ENCODE assay signal across 14 cellular contexts in the genomic region with DNA sequence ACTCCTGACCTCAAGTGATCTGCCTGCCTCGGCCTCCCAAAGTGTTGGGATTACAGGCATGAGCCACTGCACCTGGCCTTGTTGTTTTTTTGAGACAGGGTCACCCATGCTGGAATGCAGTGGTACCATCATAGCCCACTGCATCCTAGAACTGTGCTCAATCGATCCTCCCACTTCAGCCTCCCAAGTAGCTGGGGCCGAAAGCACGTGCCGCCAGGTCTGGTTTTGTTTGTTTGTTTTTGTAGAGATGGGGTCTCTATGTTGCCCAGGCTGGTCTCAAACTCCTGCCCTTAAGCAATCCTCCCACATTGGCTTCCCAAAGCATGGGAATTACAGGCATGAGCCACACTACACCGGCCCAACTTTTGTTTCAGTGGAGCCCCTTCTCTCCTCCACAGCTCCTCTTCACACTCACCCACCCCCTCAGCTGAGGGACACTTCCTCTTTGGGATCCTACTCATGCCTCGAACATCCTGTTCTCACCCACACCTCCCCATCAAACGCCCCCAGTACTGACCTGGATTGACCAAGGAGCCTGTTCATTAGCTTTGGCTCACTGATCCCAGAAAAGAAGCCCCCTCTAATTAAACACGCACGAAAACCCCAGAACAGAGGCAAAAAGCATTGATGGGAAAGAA. TPM values are rescaled to one million over a fixed set of nuclear protein-coding genes. Genes with fewer than 3 reads are reported as not detected.
DNase-seq lines count a peak whose midpoint lies in the region; ATAC-seq, FAIRE-seq and TF ChIP-seq lines count a peak whose summit lies in the region.
"Had no signal": no experiment of that assay in that cellular context is flagged by ENCODE, and none has a peak within 500 bp of the region (broad histone marks: within the 10 kb centered on the region; RNA-seq: fewer than 3 reads in every experiment).

No MANE protein-coding gene starts in this region.

- peaks cover 56% of the 10 kb centered on the region in 2 donors for H3K4me1 Mint-ChIP-seq in immature natural killer cell

- no peaks in the 10 kb centered on the region for H3K36me3 ChIP-seq in SU-DHL-6 (ENCODE audit: low read length)
- H3K36me3 ChIP-seq: upper lobe of right lung had no signal

- no peak overlapping the region for H3K4me3 ChIP-seq in SU-DHL-6 (ENCODE audit: insufficient read depth, low read length, poor library complexity, severe bottlenecking)
- H3K4me3 ChIP-seq: upper lobe of right lung had no signal

- peaks cover 37% of the 10 kb centered on the region for H3F3A ChIP-seq in SU-DHL-6 (ENCODE audit: insufficient read depth)

- peak overlapping the region; percentile 12 for H3K27ac ChIP-seq in SU-DHL-6 (ENCODE audit: low read depth, low read length)
- H3K27ac ChIP-seq: upper lobe of right lung had no signal

- H3K9me3 ChIP-seq in SU-DHL-6 (ENCODE audit: insufficient read depth, low read length) = no peaks in the 10 kb centered on the region
- H3K9me3 ChIP-seq: upper lobe of right lung had no signal

- FAIRE-seq in GM18507 (lab: Jason Lieb, UNC) = peak; percentile 84
- FAIRE-seq: keratinocyte had no signal

- no peaks in the 10 kb centered on the region for H3K9me3 Mint-ChIP-seq in immature natural killer cell

- no peak for ATAC-seq in HG03139 (IDR thresholded peaks at IDR 0.05; ENCODE audit: unreplicated experiment)
- ATAC-seq: Right ventricle myocardium inferior, upper lobe of right lung had no signal

- H3K27me3 Mint-ChIP-seq in immature natural killer cell (ENCODE audit: low read depth in 3 of 3) = peaks cover 5 to 14% (median 8%) of the 10 kb centered on the region in 3 donors

- no peaks in the 10 kb centered on the region for H3K36me3 Mint-ChIP-seq in immature natural killer cell

- TF ChIP-seq CTCF in SU-DHL-6 (IDR thresholded peaks at IDR 0.05; ENCODE audit: insufficient read depth, low read length, poor library complexity, severe bottlenecking) = no peak
- TF ChIP-seq CTCF in GM20000 (IDR thresholded peaks at IDR 0.05; ENCODE audit: extremely low read depth, missing control alignments) = no peak

- DNase-seq in Ammon's horn (ENCODE audit: low spot score) = peak; percentile 21
- no peak for DNase-seq in GM18507 (ENCODE audit: extremely low spot score, insufficient read length, low read depth)
- DNase-seq in immature natural killer cell = no peak
- no peak for DNase-seq in NCI-H226
- DNase-seq in GM20000 (ENCODE audit: low spot score) = no peak
- DNase-seq in NCI-H2107 treated with DMSO at 0.1 percent for 48 hours (lab: John Stamatoyannopoulos, UW; ENCODE audit: unreplicated experiment) = no peak
- DNase-seq: activated CD4-positive, CD25-positive, alpha-beta regulatory T cell treated with anti-CD3 and anti-CD28 coated beads, Interleukin-2, amount 50 U/mL, for 72 hours; foreskin fibroblast; NCI-H345; upper lobe of right lung had no signal

- no peaks in the 10 kb centered on the region for H3K9me2 ChIP-seq in SU-DHL-6 (replicated peaks; ENCODE audit: insufficient read depth, low read length)

- H3K27ac Mint-ChIP-seq in immature natural killer cell = peak overlapping the region; percentile 78 to 100 (median 92)

- no peaks in the 10 kb centered on the region for H4K20me1 ChIP-seq in SU-DHL-6 (ENCODE audit: low read depth, low read length)

- H3K4me2 ChIP-seq in SU-DHL-6 (ENCODE audit: low read depth, low read length, poor library complexity, severe bottlenecking) = peak overlapping the region; percentile 30

- no peaks in the 10 kb centered on the region for H3K79me2 ChIP-seq in SU-DHL-6 (ENCODE audit: insufficient read depth, low read length)

- H3K4me3 Mint-ChIP-seq in immature natural killer cell = peak overlapping the region; percentile 50 to 71 (median 61)

- no peaks in the 10 kb centered on the region for H3K27me3 ChIP-seq in SU-DHL-6 (ENCODE audit: low read length)
- H3K27me3 ChIP-seq: upper lobe of right lung had no signal

- peak overlapping the region; percentile 9; the same call in 1 of the 2 replicates for H3K9ac ChIP-seq in SU-DHL-6 (ENCODE audit: low read length)

- no peak overlapping the region for H2AFZ ChIP-seq in SU-DHL-6 (ENCODE audit: low read depth, low read length, severe bottlenecking)

RNA-seq across cellular contexts. Expression of gene CERS4, which starts 12.8 kb away (rescaled TPM):
- 10 to 100 TPM; 38.0 to 61.1 (median 48.1) TPM for polyA plus RNA-seq in immature natural killer cell

RNA-seq across cellular contexts. Expression of gene FBN3, which starts 47.0 kb away (rescaled TPM):
- polyA plus RNA-seq in immature natural killer cell = not detected
- polyA plus RNA-seq: keratinocyte had no signal
